Comparison of ENCODE assay signal across 23 cellular contexts in genomic region chr7:141178486-141179135, GRCh38.
"Had no signal": no experiment of that assay in that cellular context is flagged by ENCODE, and none has a peak within 500 bp of the region (broad histone marks: within the 10 kb centered on the region; RNA-seq: fewer than 3 reads in every experiment).

No MANE protein-coding gene starts in this region.

- H3K27me3 ChIP-seq: cardiac muscle cell, heart right ventricle, neutrophil, ovary, upper lobe of right lung had no signal

- H3K4me3 ChIP-seq: cardiac muscle cell, heart right ventricle, ovary, prostate gland, thoracic aorta, upper lobe of right lung had no signal

- H3K9me3 ChIP-seq: neutrophil, ovary, prostate gland, thoracic aorta, upper lobe of right lung had no signal

- FAIRE-seq: TTC549 had no signal

- H3K27ac ChIP-seq: cardiac muscle cell, epithelial cell of prostate, heart right ventricle, neutrophil, ovary, prostate gland, thoracic aorta, upper lobe of right lung, WERI-Rb-1 had no signal

- DNase-seq: activated CD4-positive, alpha-beta T cell treated with anti-CD3 and anti-CD28 coated beads, Interleukin-2, amount 10 ng/mL, durations not matched to agents 7 days and 5 days; activated CD4-positive, CD25-positive, alpha-beta regulatory T cell treated with anti-CD3 and anti-CD28 coated beads, Interleukin-2, amount 50 U/mL, for 72 hours; activated CD8-positive, alpha-beta memory T cell treated with anti-CD3 and anti-CD28 coated beads, Interleukin-2, amount 10 ng/mL, durations not matched to agents 7 days and 5 days; activated CD8-positive, alpha-beta T cell treated with anti-CD3 and anti-CD28 coated beads for 36 hours; activated gamma-delta T cell; activated naive CD4-positive, alpha-beta T cell treated with anti-CD3 and anti-CD28 coated beads, Interleukin-2, amount 50 U/mL, for 16 hours; activated naive CD8-positive, alpha-beta T cell treated with anti-CD3 and anti-CD28 coated beads, Interleukin-2, amount 50 U/mL, for 24 hours; activated T-cell treated with anti-CD3 and anti-CD28 coated beads for 4 hours; heart right ventricle; islet precursor cell; left colon; mesenchymal stem cell; ovary; stimulated activated CD4-positive, alpha-beta T cell treated with anti-CD3 and anti-CD28 coated beads, Interleukin-4, amount 100 ng/mL, for 1 hour; stimulated activated naive CD4-positive, alpha-beta T cell treated with Interleukin-2 at 50 U/mL for 16 hours; upper lobe of right lung; WERI-Rb-1 had no signal

- H3K4me1 ChIP-seq: heart right ventricle, prostate gland, upper lobe of right lung had no signal

- H3K36me3 ChIP-seq: cardiac muscle cell, heart right ventricle, neutrophil, ovary, prostate gland, thoracic aorta, upper lobe of right lung, WERI-Rb-1 had no signal

- ATAC-seq: activated CD8-positive, alpha-beta memory T cell treated with anti-CD3 and anti-CD28 coated beads, Interleukin-2, amount 10 ng/mL, durations not matched to agents 7 days and 5 days; activated CD8-positive, alpha-beta T cell treated with anti-CD3 and anti-CD28 coated beads for 36 hours; activated naive CD8-positive, alpha-beta T cell treated with anti-CD3 and anti-CD28 coated beads, Interleukin-2, amount 50 U/mL, for 24 hours; heart right ventricle; left colon; upper lobe of right lung had no signal
